11 cellular contexts compared by ENCODE assay signal in the genomic region with DNA sequence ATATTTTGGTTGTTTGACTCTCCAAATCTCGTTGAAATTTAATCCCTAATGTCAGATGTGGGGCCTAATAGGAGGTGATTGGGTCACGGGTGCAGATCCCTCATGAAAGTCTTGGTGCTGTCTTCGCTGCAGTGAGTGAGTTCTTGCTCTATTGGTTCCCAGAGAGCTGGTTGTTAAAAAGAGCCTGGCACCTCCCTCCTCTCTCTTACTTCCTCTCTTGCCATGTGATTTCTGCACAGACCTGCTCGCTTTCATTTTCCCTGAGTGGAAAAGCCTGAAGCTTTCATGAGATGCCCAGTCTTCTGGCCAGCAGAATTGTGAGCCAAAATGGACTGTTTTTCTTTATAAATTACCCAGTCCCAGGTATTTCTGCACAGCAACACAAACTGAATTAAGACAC.
DNase-seq lines count a peak whose midpoint lies in the region; ATAC-seq lines count a peak whose summit lies in the region.
"Had no signal": no experiment of that assay in that cellular context is flagged by ENCODE, and none has a peak within 500 bp of the region (broad histone marks: within the 10 kb centered on the region; RNA-seq: fewer than 3 reads in every experiment).

No MANE protein-coding gene starts in this region.

- ATAC-seq in GM19035 (IDR thresholded peaks at IDR 0.05; ENCODE audit: unreplicated experiment) (peak; percentile 59), HG02840 (IDR thresholded peaks at IDR 0.05; ENCODE audit: low FRiP score, unreplicated experiment) (peak; percentile 67)
- ATAC-seq: activated CD4-positive, alpha-beta T cell treated with anti-CD3 and anti-CD28 coated beads for 36 hours had no signal

- DNase-seq in Kasumi-1 (lab: John Stamatoyannopoulos, UW) (peak; percentile 12 to 22), putamen (ENCODE audit: low spot score) (peak; percentile 6), epidermal melanocyte (ENCODE audit: insufficient read length, low spot score) (no peak), NCI-H510A treated with DMSO at 0.1 percent for 48 hours (lab: John Stamatoyannopoulos, UW) (no peak), SHP77 (lab: John Stamatoyannopoulos, UW) (no peak), kidney glomerular epithelial cell (lab: John Stamatoyannopoulos, UW) (no peak)
- DNase-seq: activated CD4-positive, alpha-beta T cell treated with anti-CD3 and anti-CD28 coated beads for 36 hours; DMS53; foreskin melanocyte had no signal

Comparison
In these comparisons a context has a peak if more than half of its experiments do, and no peak if none do; other contexts are left out.
1. DNase-seq: peak in Kasumi-1 (2 of 2) and putamen (single experiment); none in epidermal melanocyte (single experiment), NCI-H510A treated with DMSO at 0.1 percent for 48 hours (single experiment), SHP77 (0 of 2) and kidney glomerular epithelial cell (single experiment).